In the genomic region with DNA sequence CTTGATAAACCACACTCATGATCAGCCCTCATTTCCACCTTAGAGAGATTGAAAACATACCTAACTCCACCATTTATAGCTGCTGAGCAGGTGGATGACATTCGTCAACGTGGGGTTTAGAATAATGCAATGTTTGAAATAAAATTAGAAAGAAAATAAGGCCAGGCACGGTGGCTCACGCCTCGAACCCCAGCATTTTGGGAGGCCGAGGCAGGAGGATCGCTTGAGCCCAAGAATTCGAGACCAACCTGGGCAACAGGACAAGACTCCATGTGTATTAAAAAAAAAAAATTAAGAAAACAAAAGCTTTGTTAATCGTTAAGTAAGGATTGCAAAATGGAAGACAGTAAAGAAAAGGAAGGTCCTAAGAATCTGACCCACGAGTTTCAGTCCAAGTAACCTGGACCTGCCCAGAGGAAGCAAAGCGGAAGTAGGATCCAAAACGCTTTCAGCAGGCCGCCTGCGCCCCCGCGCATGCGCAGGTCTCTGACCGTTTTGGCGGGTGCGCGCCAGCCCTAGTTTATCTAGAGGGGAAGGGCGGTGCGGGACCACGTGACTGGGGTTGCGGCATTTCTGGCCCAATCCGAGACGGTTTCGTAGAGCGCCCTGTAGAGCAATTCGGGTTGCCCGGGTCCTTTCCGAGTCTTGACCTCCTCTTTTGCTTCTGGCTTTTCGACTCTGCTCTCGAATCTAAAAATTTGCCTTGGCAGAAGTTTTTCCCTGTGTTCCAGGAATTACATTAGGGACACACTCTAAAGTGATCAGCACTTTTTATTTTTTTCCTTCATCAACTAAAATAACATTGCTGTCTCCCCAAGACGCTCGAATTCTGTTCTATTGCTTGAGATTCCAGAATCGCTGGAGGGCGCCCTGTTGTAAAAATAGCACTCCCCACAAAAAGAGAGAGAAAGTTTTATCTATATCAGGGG, we compare ENCODE assay signal across 8 cellular contexts. TPM values are rescaled to one million over a fixed set of nuclear protein-coding genes. Genes with fewer than 3 reads are reported as not detected.
DNase-seq lines count a peak whose midpoint lies in the region; ATAC-seq and TF ChIP-seq lines count a peak whose summit lies in the region.

No MANE protein-coding gene starts in this region.

- CTCF ChIA-PET in WTC11 (lab: Charles Lee) = interaction anchor here (1.9 kb wide), 1 partner anchor 26 kb away, joined by 14 read pairs; no protein-coding TSS in a partner anchor

- H3K36me3 Mint-ChIP-seq in WTC11 (no peaks in the 10 kb centered on the region), immature natural killer cell (no peaks in the 10 kb centered on the region)

- peak overlapping the region; percentile 98 for H3K27ac Mint-ChIP-seq in WTC11
- peak overlapping the region; percentile 94 to 98 (median 96) for H3K27ac Mint-ChIP-seq in immature natural killer cell

- peak; percentile 96 for DNase-seq in GM12865 (ENCODE audit: low read depth)
- DNase-seq in NCI-H2081 (lab: John Stamatoyannopoulos, UW) = peak; percentile 97 to 99
- DNase-seq in WTC11 (ENCODE audit: low spot score) = peak; percentile 93
- peak; percentile 96 for DNase-seq in cardiac fibroblast (ENCODE audit: low read depth in 2 of 2)
- peak; percentile 88 to 91 (median 91) for DNase-seq in immature natural killer cell
- DNase-seq in smooth muscle cell of the brain vasculature (ENCODE audit: low read depth, low spot score) = peak; percentile 81
- no peak for DNase-seq in H4 (ENCODE audit: low spot score)

- peak overlapping the region; percentile 46 for H3K4me3 ChIP-seq in GM12865 (ENCODE audit: low read depth, low read length)
- H3K4me3 ChIP-seq in cardiac fibroblast (replicated peaks in 1 of 2; ENCODE audit: low read depth in 2 of 2, low read length in 2 of 2) = peak overlapping the region; percentile 39 to 45

- no peaks in the 10 kb centered on the region for H3K9me3 Mint-ChIP-seq in WTC11
- no peaks in the 10 kb centered on the region for H3K9me3 Mint-ChIP-seq in immature natural killer cell

- TF ChIP-seq CTCF in GM12865 (IDR thresholded peaks at IDR 0.05; ENCODE audit: insufficient read depth, low read depth, low read length, missing control alignments) (no peak), WTC11 (IDR thresholded peaks at IDR 0.05) (no peak), cardiac fibroblast (IDR thresholded peaks at IDR 0.05; ENCODE audit: low read depth, low read length) (peak; percentile 22)

- H3K4me3 Mint-ChIP-seq in WTC11 (peak overlapping the region; percentile 77), immature natural killer cell (peak overlapping the region; percentile 90 to 98 (median 94))

- POLR2A ChIA-PET in WTC11 (lab: Charles Lee) = interaction anchor here (0.6 kb wide), 1 partner anchor 10 kb away, joined by 7 read pairs; no protein-coding TSS in a partner anchor

- H3K4me1 Mint-ChIP-seq in WTC11 = peaks cover 6% of the 10 kb centered on the region
- H3K4me1 Mint-ChIP-seq in immature natural killer cell = peaks cover 18 to 20% of the 10 kb centered on the region in 2 donors

- ATAC-seq in HG02840 (IDR thresholded peaks at IDR 0.05; ENCODE audit: low FRiP score, unreplicated experiment) (peak; percentile 87), WTC11 (peak; percentile 99)

- H3K27me3 Mint-ChIP-seq in WTC11 (ENCODE audit: low read depth) (no peaks in the 10 kb centered on the region; the same call in 1 of the 2 replicates), immature natural killer cell (ENCODE audit: low read depth in 3 of 3) (peaks cover 3 to 10% (median 9%) of the 10 kb centered on the region in 3 donors)

TF ChIP-seq in WTC11, 78 proteins besides CTCF, POLR2A, EP300 and RAD21:
- TF ChIP-seq OVOL2 (CRISPR knock-in tag; IDR thresholded peaks at IDR 0.05; ENCODE audit: borderline replicate concordance) = no peak
- TF ChIP-seq FOXK1 (CRISPR knock-in tag; IDR thresholded peaks at IDR 0.05) = 0 out of 2 replicates have a peak, but pooled peaks have one; percentile 32
- TF ChIP-seq, protein P1, sequence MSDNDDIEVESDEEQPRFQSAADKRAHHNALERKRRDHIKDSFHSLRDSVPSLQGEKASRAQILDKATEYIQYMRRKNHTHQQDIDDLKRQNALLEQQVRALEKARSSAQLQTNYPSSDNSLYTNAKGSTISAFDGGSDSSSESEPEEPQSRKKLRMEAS (CRISPR knock-in tag; IDR thresholded peaks at IDR 0.05) = peak; percentile 59; the same call in 1 of the 2 replicates
- TF ChIP-seq ETV6 (CRISPR knock-in tag; IDR thresholded peaks at IDR 0.05) = 0 out of 2 replicates have a peak, but pooled peaks have one; percentile 47
- TF ChIP-seq, protein P2, sequence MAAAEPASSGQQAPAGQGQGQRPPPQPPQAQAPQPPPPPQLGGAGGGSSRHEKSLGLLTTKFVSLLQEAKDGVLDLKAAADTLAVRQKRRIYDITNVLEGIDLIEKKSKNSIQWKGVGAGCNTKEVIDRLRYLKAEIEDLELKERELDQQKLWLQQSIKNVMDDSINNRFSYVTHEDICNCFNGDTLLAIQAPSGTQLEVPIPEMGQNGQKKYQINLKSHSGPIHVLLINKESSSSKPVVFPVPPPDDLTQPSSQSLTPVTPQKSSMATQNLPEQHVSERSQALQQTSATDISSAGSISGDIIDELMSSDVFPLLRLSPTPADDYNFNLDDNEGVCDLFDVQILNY (CRISPR knock-in tag; IDR thresholded peaks at IDR 0.05) = peak; percentile 69; the same call in 1 of the 2 replicates
- TF ChIP-seq CREM (CRISPR knock-in tag; IDR thresholded peaks at IDR 0.05) = 0 out of 2 replicates have a peak, but pooled peaks have one; percentile 38
- TF ChIP-seq SP1 (CRISPR knock-in tag; conservative IDR thresholded peaks at IDR 0.05) = 0 out of 2 replicates have a peak, but pooled peaks have one; percentile 23
- TF ChIP-seq, protein P3, sequence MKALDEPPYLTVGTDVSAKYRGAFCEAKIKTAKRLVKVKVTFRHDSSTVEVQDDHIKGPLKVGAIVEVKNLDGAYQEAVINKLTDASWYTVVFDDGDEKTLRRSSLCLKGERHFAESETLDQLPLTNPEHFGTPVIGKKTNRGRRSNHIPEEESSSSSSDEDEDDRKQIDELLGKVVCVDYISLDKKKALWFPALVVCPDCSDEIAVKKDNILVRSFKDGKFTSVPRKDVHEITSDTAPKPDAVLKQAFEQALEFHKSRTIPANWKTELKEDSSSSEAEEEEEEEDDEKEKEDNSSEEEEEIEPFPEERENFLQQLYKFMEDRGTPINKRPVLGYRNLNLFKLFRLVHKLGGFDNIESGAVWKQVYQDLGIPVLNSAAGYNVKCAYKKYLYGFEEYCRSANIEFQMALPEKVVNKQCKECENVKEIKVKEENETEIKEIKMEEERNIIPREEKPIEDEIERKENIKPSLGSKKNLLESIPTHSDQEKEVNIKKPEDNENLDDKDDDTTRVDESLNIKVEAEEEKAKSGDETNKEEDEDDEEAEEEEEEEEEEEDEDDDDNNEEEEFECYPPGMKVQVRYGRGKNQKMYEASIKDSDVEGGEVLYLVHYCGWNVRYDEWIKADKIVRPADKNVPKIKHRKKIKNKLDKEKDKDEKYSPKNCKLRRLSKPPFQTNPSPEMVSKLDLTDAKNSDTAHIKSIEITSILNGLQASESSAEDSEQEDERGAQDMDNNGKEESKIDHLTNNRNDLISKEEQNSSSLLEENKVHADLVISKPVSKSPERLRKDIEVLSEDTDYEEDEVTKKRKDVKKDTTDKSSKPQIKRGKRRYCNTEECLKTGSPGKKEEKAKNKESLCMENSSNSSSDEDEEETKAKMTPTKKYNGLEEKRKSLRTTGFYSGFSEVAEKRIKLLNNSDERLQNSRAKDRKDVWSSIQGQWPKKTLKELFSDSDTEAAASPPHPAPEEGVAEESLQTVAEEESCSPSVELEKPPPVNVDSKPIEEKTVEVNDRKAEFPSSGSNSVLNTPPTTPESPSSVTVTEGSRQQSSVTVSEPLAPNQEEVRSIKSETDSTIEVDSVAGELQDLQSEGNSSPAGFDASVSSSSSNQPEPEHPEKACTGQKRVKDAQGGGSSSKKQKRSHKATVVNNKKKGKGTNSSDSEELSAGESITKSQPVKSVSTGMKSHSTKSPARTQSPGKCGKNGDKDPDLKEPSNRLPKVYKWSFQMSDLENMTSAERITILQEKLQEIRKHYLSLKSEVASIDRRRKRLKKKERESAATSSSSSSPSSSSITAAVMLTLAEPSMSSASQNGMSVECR (CRISPR knock-in tag; IDR thresholded peaks at IDR 0.05; ENCODE audit: borderline replicate concordance) = no peak
- TF ChIP-seq, protein P4, sequence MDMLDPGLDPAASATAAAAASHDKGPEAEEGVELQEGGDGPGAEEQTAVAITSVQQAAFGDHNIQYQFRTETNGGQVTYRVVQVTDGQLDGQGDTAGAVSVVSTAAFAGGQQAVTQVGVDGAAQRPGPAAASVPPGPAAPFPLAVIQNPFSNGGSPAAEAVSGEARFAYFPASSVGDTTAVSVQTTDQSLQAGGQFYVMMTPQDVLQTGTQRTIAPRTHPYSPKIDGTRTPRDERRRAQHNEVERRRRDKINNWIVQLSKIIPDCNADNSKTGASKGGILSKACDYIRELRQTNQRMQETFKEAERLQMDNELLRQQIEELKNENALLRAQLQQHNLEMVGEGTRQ (CRISPR knock-in tag; IDR thresholded peaks at IDR 0.05) = peak; percentile 94
- TF ChIP-seq, protein P5, sequence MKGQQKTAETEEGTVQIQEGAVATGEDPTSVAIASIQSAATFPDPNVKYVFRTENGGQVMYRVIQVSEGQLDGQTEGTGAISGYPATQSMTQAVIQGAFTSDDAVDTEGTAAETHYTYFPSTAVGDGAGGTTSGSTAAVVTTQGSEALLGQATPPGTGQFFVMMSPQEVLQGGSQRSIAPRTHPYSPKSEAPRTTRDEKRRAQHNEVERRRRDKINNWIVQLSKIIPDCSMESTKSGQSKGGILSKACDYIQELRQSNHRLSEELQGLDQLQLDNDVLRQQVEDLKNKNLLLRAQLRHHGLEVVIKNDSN (CRISPR knock-in tag; IDR thresholded peaks at IDR 0.05) = peak; percentile 93
- no peak for TF ChIP-seq ZNF263 (CRISPR knock-in tag; IDR thresholded peaks at IDR 0.05; ENCODE audit: low read depth)
TF ChIP-seq in WTC11: peak in this region for 8.

RNA-seq across cellular contexts. Expression of a gene that starts 22.5 kb away (rescaled TPM):
- total RNA-seq in WTC11 (2021) = 101 to 119 TPM (median 104 TPM) in 3 replicates
- 10 to 100 TPM; 48.5 to 56.0 (median 54.6) TPM for polyA plus RNA-seq in immature natural killer cell
- total RNA-seq in H4 (2014; rRNA removed; shearing (Covaris generic)) = 29.4 and 52.6 TPM in 2 replicates

RNA-seq across cellular contexts. Expression of a gene that starts 44.1 kb away (rescaled TPM):
- total RNA-seq in WTC11 (2021) = 35.3 to 46.9 TPM (median 45.0 TPM) in 3 replicates
- polyA plus RNA-seq in immature natural killer cell = under 1 TPM in 2 of 3 donors, not detected in 1; 0.27 to 0.70 TPM
- not detected in 2 replicates for total RNA-seq in H4 (2014; rRNA removed; shearing (Covaris generic))

RNA-seq across cellular contexts. Expression of a gene that starts 55.4 kb away (rescaled TPM):
- total RNA-seq in WTC11 (2021) = 110 to 120 TPM (median 113 TPM) in 3 replicates
- 10 to 100 TPM; 64.6 to 99.1 (median 82.1) TPM for polyA plus RNA-seq in immature natural killer cell
- total RNA-seq in H4 (2014; rRNA removed; shearing (Covaris generic)) = 129 and 140 TPM in 2 replicates

RNA-seq across cellular contexts. Expression of a gene that starts 59.2 kb away (rescaled TPM):
- total RNA-seq in WTC11 (2021) = 10.3 to 19.0 TPM (median 18.0 TPM) in 3 replicates
- polyA plus RNA-seq in immature natural killer cell = 1 to 10 TPM; 1.9 to 6.9 (median 2.0) TPM
- total RNA-seq in H4 (2014; rRNA removed; shearing (Covaris generic)) = 4.4 and 6.7 TPM in 2 replicates

Comparison
In these comparisons a context has a peak if more than half of its experiments do, and no peak if none do; other contexts are left out.
1. RNA of a gene that starts 44.1 kb away (total RNA-seq): 35.3 to 46.9 TPM in WTC11; not detected in H4; every median in the first group is over 10 times any median in the second.